ENCODE assay signal across 8 cellular contexts in genomic region chr7:23273141-23273599, GRCh38. TPM values are rescaled to one million over a fixed set of nuclear protein-coding genes. Genes with fewer than 3 reads are reported as not detected.
A peak's percentile ranks its signal among the peaks of the same experiment; 100 is the strongest.
DNase-seq lines count a peak whose midpoint lies in the region; ATAC-seq and TF ChIP-seq lines count a peak whose summit lies in the region.

No MANE protein-coding gene starts in this region.

- no peaks in the 10 kb centered on the region for H4K20me1 ChIP-seq in OCI-LY7 (ENCODE audit: insufficient read depth, low read length)
- no peaks in the 10 kb centered on the region for H4K20me1 ChIP-seq in neural cell (ENCODE audit: insufficient read depth)

- H3K4me3 ChIP-seq in OCI-LY7 (ENCODE audit: low read depth, low read length, poor library complexity, severe bottlenecking) (peak overlapping the region; percentile 57), esophagus squamous epithelium (no peak overlapping the region), neural cell (ENCODE audit: low read length) (no peak overlapping the region), stomach (no peak overlapping the region)

- no peaks in the 10 kb centered on the region for H3K9me3 Mint-ChIP-seq in IgD-negative memory B cell

- DNase-seq in Daoy (ENCODE audit: low read depth) = peak; percentile 100
- peak; percentile 93 for DNase-seq in OCI-LY7 (ENCODE audit: low spot score)
- peak; percentile 93 for DNase-seq in activated T-cell treated with anti-CD3 and anti-CD28 coated beads for 1 hour (ENCODE audit: low read depth)
- peak; percentile 47 for DNase-seq in esophagus squamous epithelium (lab: John Stamatoyannopoulos, UW)
- DNase-seq in stomach = peak; percentile 98

- H3K27me3 ChIP-seq in esophagus squamous epithelium (no peaks in the 10 kb centered on the region), neural cell (ENCODE audit: insufficient read depth, low read depth, low read length) (no peaks in the 10 kb centered on the region), stomach (peaks cover 0 to 3% (median 0%) of the 10 kb centered on the region in 3 donors)

- peak overlapping the region; percentile 7 for H3K27ac ChIP-seq in OCI-LY7 (ENCODE audit: low read depth, low read length, poor library complexity, severe bottlenecking)
- peak overlapping the region in 1 of 4 donors; percentile 28 for H3K27ac ChIP-seq in esophagus squamous epithelium
- no peak overlapping the region for H3K27ac ChIP-seq in neural cell (ENCODE audit: low read length)
- H3K27ac ChIP-seq in stomach = no peak overlapping the region

- ATAC-seq in GM21717 (IDR thresholded peaks at IDR 0.05; ENCODE audit: unreplicated experiment) = peak; percentile 97

- H3K9ac ChIP-seq in neural cell (ENCODE audit: low read length) = no peak overlapping the region

- no peaks in the 10 kb centered on the region for H3F3A ChIP-seq in neural cell (ENCODE audit: insufficient read depth, low read length, poor library complexity, severe bottlenecking)

- peaks cover 2 to 9% (median 6%) of the 10 kb centered on the region in 3 donors for H3K4me1 Mint-ChIP-seq in IgD-negative memory B cell

- intact Hi-C loops in OCI-LY7 (cut with micrococcal nuclease; ENCODE audit: unreplicated experiment) = loop anchor here (2.0 kb wide), 1 partner anchor 274 kb away; no protein-coding TSS in a partner anchor
- intact Hi-C loops in esophagus squamous epithelium (cut with DNase I) = loop anchor here (10.0 kb wide), 1 partner anchor 202 kb away; the partner anchor contains the start of gene IGF2BP3
- intact Hi-C loops in stomach (cut with DNase I; ENCODE audit: low total_unique reads) = no loop called here

- H3K79me2 ChIP-seq in OCI-LY7 (ENCODE audit: insufficient read depth, low read depth, low read length) (no peaks in the 10 kb centered on the region), neural cell (replicated peaks; ENCODE audit: insufficient read depth, low read length) (no peaks in the 10 kb centered on the region)

- CTCF ChIA-PET in OCI-LY7 (lab: Charles Lee; ENCODE audit: unreplicated experiment) = interaction anchor here (0.7 to 3.0 kb wide), 8 partner anchors 11 to 447 kb away, joined by 3 to 15 read pairs (median 3); partner anchors contain the start of gene KLHL7

- peak overlapping the region; percentile 95 for H2AFZ ChIP-seq in OCI-LY7 (ENCODE audit: low read length)
- no peak overlapping the region for H2AFZ ChIP-seq in neural cell (ENCODE audit: low read depth, low read length)

- H3K9me2 ChIP-seq in OCI-LY7 (ENCODE audit: insufficient read depth, low read length) (no peaks in the 10 kb centered on the region), neural cell (ENCODE audit: insufficient read depth, low read length) (no peaks in the 10 kb centered on the region)

- H3K27me3 Mint-ChIP-seq in IgD-negative memory B cell = peaks cover 3% of the 10 kb centered on the region

- H3K36me3 ChIP-seq in OCI-LY7 (ENCODE audit: insufficient read depth, low read length) (no peaks in the 10 kb centered on the region), esophagus squamous epithelium (peaks cover 0 to 65% (median 3%) of the 10 kb centered on the region in 3 donors), neural cell (ENCODE audit: insufficient read depth, low read length) (no peaks in the 10 kb centered on the region), stomach (peaks cover 0 to 6% (median 0%) of the 10 kb centered on the region in 4 donors)

- TF ChIP-seq EP300 in neural cell (conservative IDR thresholded peaks at IDR 0.05; ENCODE audit: poor library complexity, severe bottlenecking) (no peak), stomach (IDR thresholded peaks at IDR 0.05) (no peak)

- no peak for TF ChIP-seq POLR2A in esophagus squamous epithelium (IDR thresholded peaks at IDR 0.05)
- no peak for TF ChIP-seq POLR2A in stomach (IDR thresholded peaks at IDR 0.05)

- POLR2A ChIA-PET in OCI-LY7 (lab: Charles Lee) = interaction anchor here (0.7 to 2.8 kb wide), 6 partner anchors 11 to 79 kb away, joined by 3 to 12 read pairs (median 3); no protein-coding TSS in a partner anchor

- peak overlapping the region in 3 of 4 donors; percentile 44 to 84 (median 80) for H3K4me3 Mint-ChIP-seq in IgD-negative memory B cell

- 2 to 12% methylated on average over 11 of the region's 11 CpGs for WGBS in esophagus squamous epithelium, 2 donors
- 3 to 7% (median 5%) methylated on average over 11 of the region's 11 CpGs for WGBS in stomach, 5 donors

- no TSS peak for BruUV-seq in OCI-LY7 (replicated peaks; lab: Mats Ljungman, UMichigan)

- H3K27ac Mint-ChIP-seq in IgD-negative memory B cell = peak overlapping the region in 1 of 3 donors; percentile 65

- H3K4me2 ChIP-seq in OCI-LY7 (ENCODE audit: low read length) = peak overlapping the region; percentile 72
- H3K4me2 ChIP-seq in neural cell (ENCODE audit: low read length) = no peak overlapping the region

- H3K9me3 ChIP-seq in OCI-LY7 (ENCODE audit: low read length) (no peaks in the 10 kb centered on the region), esophagus squamous epithelium (no peaks in the 10 kb centered on the region), neural cell (ENCODE audit: low read length) (no peaks in the 10 kb centered on the region), stomach (no peaks in the 10 kb centered on the region)

- no peaks in the 10 kb centered on the region for H3K36me3 Mint-ChIP-seq in IgD-negative memory B cell

- TF ChIP-seq RAD21 in neural cell (conservative IDR thresholded peaks at IDR 0.05) = peak; percentile 20

- H3K4me1 ChIP-seq in OCI-LY7 (ENCODE audit: insufficient read depth, low read length, poor library complexity, severe bottlenecking) = peaks cover 15% of the 10 kb centered on the region
- H3K4me1 ChIP-seq in esophagus squamous epithelium = peaks cover 0 to 10% (median 0%) of the 10 kb centered on the region in 3 donors
- peaks cover 0 to 12% (median 5%) of the 10 kb centered on the region in 4 donors for H3K4me1 ChIP-seq in stomach

- TF ChIP-seq CTCF in OCI-LY7 (conservative IDR thresholded peaks at IDR 0.05; ENCODE audit: low read length) = peak; percentile 95
- peak; percentile 54 to 87 (median 80) for TF ChIP-seq CTCF in esophagus squamous epithelium (IDR thresholded peaks at IDR 0.05)
- peak; percentile 45 for TF ChIP-seq CTCF in neural cell (IDR thresholded peaks at IDR 0.05; ENCODE audit: poor library complexity, severe bottlenecking)
- TF ChIP-seq CTCF in stomach (IDR thresholded peaks at IDR 0.05) = peak in 5 of 7 experiments; percentile 42 to 77 (median 66)

TF ChIP-seq in neural cell, 6 proteins besides CTCF, POLR2A, EP300 and RAD21:
- TF ChIP-seq TAF1 (IDR thresholded peaks at IDR 0.05; ENCODE audit: low read depth) (no peak), SMC3 (conservative IDR thresholded peaks at IDR 0.05; ENCODE audit: poor library complexity) (peak; percentile 22)

RNA-seq across cellular contexts. Expression of gene MALSU1, which starts 26.0 kb away (rescaled TPM):
- total RNA-seq in Daoy (2014; rRNA removed; shearing (Covaris generic)) = 146 and 158 TPM in 2 replicates
- polyA plus RNA-seq in IgD-negative memory B cell (68.1 TPM), neural cell (77.8 and 83.0 TPM in 2 replicates), stomach (10 to 100 TPM; 32.9 to 49.3 (median 42.8) TPM)
- 107 and 132 TPM in 2 replicates for total RNA-seq in OCI-LY7 (2014; rRNA removed; shearing (Covaris generic))
- total RNA-seq in OCI-LY7 (2022) (56.1 and 66.4 TPM in 2 replicates), esophagus squamous epithelium (10 to 100 TPM; 32.6 to 55.1 (median 49.3) TPM), stomach (10 to 100 TPM in 4 of 5 donors, 1 to 10 TPM in 1; 2.9 to 79.9 (median 68.9) TPM)
- 27.0 and 36.6 TPM in 2 replicates for polyA minus RNA-seq in neural cell

RNA-seq across cellular contexts. Expression of gene GPNMB, which starts 26.6 kb away (rescaled TPM):
- 6.9 and 14.5 TPM in 2 replicates for total RNA-seq in Daoy (2014; rRNA removed; shearing (Covaris generic))
- polyA plus RNA-seq in IgD-negative memory B cell (not detected), neural cell (not detected in 2 replicates), stomach (10 to 100 TPM in 1 of 3 donors, 1 to 10 TPM in 2; 6.1 to 27.8 (median 9.4) TPM)
- 0.70 and 1.4 TPM in 2 replicates for total RNA-seq in OCI-LY7 (2014; rRNA removed; shearing (Covaris generic))
- total RNA-seq in OCI-LY7 (2022) (3.0 and 3.5 TPM in 2 replicates), esophagus squamous epithelium (100 to 1,000 TPM in 2 of 4 donors, 10 to 100 TPM in 2; 34.5 to 187 (median 107) TPM), stomach (10 to 100 TPM; 11.7 to 32.7 (median 26.1) TPM)
- polyA minus RNA-seq in neural cell = not detected in 2 replicates

Comparison
In these comparisons a context has a peak if more than half of its experiments do, and no peak if none do; other contexts are left out.
1. DNase-seq: peak in every context shown above with its lines; median percentile 100 in Daoy; 98 in stomach; 93 in OCI-LY7; 93 in activated T-cell treated with anti-CD3 and anti-CD28 coated beads for 1 hour; 47 in esophagus squamous epithelium.
2. CTCF ChIP-seq: peak in every context shown above with its lines; median percentile 95 in OCI-LY7; 80 in esophagus squamous epithelium; 66 in stomach; 45 in neural cell.